Comparison of ENCODE assay signal across 17 cellular contexts in genomic region chr3:144127014-144127413, GRCh38.
"Had no signal": no experiment of that assay in that cellular context is flagged by ENCODE, and none has a peak within 500 bp of the region (broad histone marks: within the 10 kb centered on the region; RNA-seq: fewer than 3 reads in every experiment).

No MANE protein-coding gene starts in this region.

- FAIRE-seq: small intestine had no signal

- H3K36me3 Mint-ChIP-seq: activated naive CD8-positive, alpha-beta T cell treated with anti-CD3 and anti-CD28 coated beads for 36 hours had no signal

- H3K36me3 ChIP-seq: breast epithelium had no signal

- H3K9me3 Mint-ChIP-seq: activated naive CD8-positive, alpha-beta T cell treated with anti-CD3 and anti-CD28 coated beads for 36 hours had no signal

- H3K4me3 Mint-ChIP-seq: activated CD4-positive, alpha-beta T cell treated with anti-CD3 and anti-CD28 coated beads, Interleukin-2, amount 10 ng/mL, durations not matched to agents 7 days and 5 days; activated naive CD8-positive, alpha-beta T cell treated with anti-CD3 and anti-CD28 coated beads for 36 hours; nephron had no signal

- ATAC-seq: left ventricle myocardium superior, right cardiac atrium had no signal

- H3K4me1 ChIP-seq: breast epithelium had no signal

- H3K27me3 ChIP-seq: breast epithelium had no signal

- H3K4me1 Mint-ChIP-seq: activated CD4-positive, alpha-beta T cell treated with anti-CD3 and anti-CD28 coated beads, Interleukin-2, amount 10 ng/mL, durations not matched to agents 7 days and 5 days had no signal

- H3K27me3 Mint-ChIP-seq: activated CD4-positive, alpha-beta T cell treated with anti-CD3 and anti-CD28 coated beads, Interleukin-2, amount 10 ng/mL, durations not matched to agents 7 days and 5 days; progenitor cell of endocrine pancreas had no signal

- DNase-seq: activated CD4-positive, alpha-beta T cell treated with anti-CD3 and anti-CD28 coated beads, Interleukin-2, amount 10 ng/mL, durations not matched to agents 7 days and 5 days; activated CD4-positive, CD25-positive, alpha-beta regulatory T cell; activated CD8-positive, alpha-beta memory T cell treated with anti-CD3 and anti-CD28 coated beads for 24 hours; activated naive CD8-positive, alpha-beta T cell treated with anti-CD3 and anti-CD28 coated beads for 36 hours; hypothalamus; left ventricle myocardium superior; mesenchymal stem cell; occipital lobe; right cardiac atrium; small intestine; stimulated activated CD4-positive, alpha-beta T cell treated with anti-CD3 and anti-CD28 coated beads, Interleukin-4, amount 100 ng/mL, for 24 hours; stimulated activated naive CD4-positive, alpha-beta T cell treated with Interleukin-2 at 50 U/mL for 16 hours; substantia nigra; trophoblast cell had no signal

- H3K27ac Mint-ChIP-seq: activated CD4-positive, alpha-beta T cell treated with anti-CD3 and anti-CD28 coated beads, Interleukin-2, amount 10 ng/mL, durations not matched to agents 7 days and 5 days; activated naive CD8-positive, alpha-beta T cell treated with anti-CD3 and anti-CD28 coated beads for 36 hours had no signal

- H3K4me3 ChIP-seq: breast epithelium had no signal
